22 cellular contexts compared by ENCODE assay signal in the genomic region with DNA sequence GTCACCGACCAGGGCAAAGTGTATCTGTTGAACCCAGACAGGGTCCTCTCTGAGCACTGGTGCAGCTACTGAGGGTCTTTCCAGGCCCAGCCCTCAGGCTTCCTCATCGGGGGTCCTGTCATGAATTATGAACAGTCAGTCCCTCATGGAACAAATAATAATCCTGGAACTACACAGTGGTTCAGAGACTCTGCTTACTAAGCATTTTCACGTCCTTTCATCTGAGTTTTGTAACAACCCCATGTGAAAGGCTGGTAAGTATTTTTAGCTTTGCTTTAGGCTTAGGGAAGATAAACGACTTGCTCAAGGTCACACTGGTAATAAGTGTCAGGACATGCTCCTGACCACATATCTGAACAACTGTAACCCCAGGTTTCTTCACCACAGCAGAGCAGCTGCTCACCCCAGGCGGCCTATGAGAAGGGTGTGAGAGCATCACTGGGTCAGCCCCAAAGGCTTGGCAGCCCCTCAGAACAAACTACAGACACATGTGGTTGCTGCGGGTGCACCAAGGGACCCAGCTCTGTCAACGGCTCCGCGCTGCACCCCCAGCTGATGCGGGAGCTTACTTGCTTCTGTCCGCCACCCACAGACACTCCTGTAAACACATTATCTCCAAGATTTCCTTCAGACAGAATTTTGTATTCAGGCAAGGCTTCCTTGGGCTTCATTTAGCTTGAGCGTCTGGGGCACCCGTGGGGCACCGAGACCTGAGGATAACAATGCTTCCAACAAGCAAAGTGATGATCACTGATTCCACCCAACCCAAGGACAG. TPM values are rescaled to one million over a fixed set of nuclear protein-coding genes. Genes with fewer than 3 reads are reported as not detected.
A peak's percentile ranks its signal among the peaks of the same experiment; 100 is the strongest.
DNase-seq lines count a peak whose midpoint lies in the region; ATAC-seq and TF ChIP-seq lines count a peak whose summit lies in the region.
"Had no signal": no experiment of that assay in that cellular context is flagged by ENCODE, and none has a peak within 500 bp of the region (broad histone marks: within the 10 kb centered on the region; RNA-seq: fewer than 3 reads in every experiment).

No MANE protein-coding gene starts in this region.

- DNase-seq in DND-41 (no peak), IMR-90 (no peak), MV-4-11 (lab: John Stamatoyannopoulos, UW) (peak; percentile 93), SJCRH30 (peak; percentile 84 to 86), AML-193 (lab: John Stamatoyannopoulos, UW) (no peak)
- DNase-seq in activated CD4-positive, alpha-beta T cell treated with anti-CD3 and anti-CD28 coated beads for 48 hours: no peak
- DNase-seq: C1 segment of cervical spinal cord; CD8-positive, alpha-beta memory T cell; DMS53; H9; KG1; NCI-H1105; NCI-H2081; SHP77; T1000 had no signal

- H3K4me2 ChIP-seq in DND-41 (ENCODE audit: insufficient read depth, low read length) (no peak overlapping the region), IMR-90 (ENCODE audit: low read depth, low read length) (no peak overlapping the region)

- H4K8ac ChIP-seq in IMR-90 (ENCODE audit: low read depth in 2 of 2, low read length in 2 of 2): no peak overlapping the region

- H2AK9ac ChIP-seq in IMR-90 (replicated peaks; ENCODE audit: low read depth, low read length, poor library complexity): no peak overlapping the region

- no peak overlapping the region for H3K9ac ChIP-seq in DND-41 (ENCODE audit: low read depth, low read length)
- H3K9ac ChIP-seq in IMR-90 (ENCODE audit: low read depth, low read length): no peak overlapping the region

- no peak overlapping the region for H3K14ac ChIP-seq in IMR-90 (replicated peaks; ENCODE audit: low read depth, low read length)

- no TSS peak for BruUV-seq in IMR-90 (replicated peaks; lab: Mats Ljungman, UMichigan)

- H3K4me1 ChIP-seq in DND-41 (ENCODE audit: insufficient read depth, low read length) (no peaks in the 10 kb centered on the region), IMR-90 (ENCODE audit: control insufficient read depth, insufficient read depth, low read length) (no peaks in the 10 kb centered on the region), SJCRH30 (peaks cover 15% of the 10 kb centered on the region)

- no peak overlapping the region for H2BK15ac ChIP-seq in IMR-90 (ENCODE audit: low read depth, low read length)

- CTCF ChIA-PET in IMR-90 (lab: Yijun Ruan, JAX): no interaction called here

- H3K9me3 ChIP-seq in DND-41 (ENCODE audit: insufficient read depth, low read length, severe bottlenecking) (no peaks in the 10 kb centered on the region), IMR-90 (ENCODE audit: control insufficient read depth, insufficient read depth, low read length) (no peaks in the 10 kb centered on the region), SJCRH30 (replicated peaks) (no peaks in the 10 kb centered on the region)

- no peak overlapping the region for H2BK20ac ChIP-seq in IMR-90 (ENCODE audit: low read depth, low read length)

- no peak overlapping the region for H3K56ac ChIP-seq in IMR-90 (ENCODE audit: extremely low read depth, insufficient read depth, low read length)

- H3K4me3 ChIP-seq in DND-41 (ENCODE audit: low read depth in 1 of 2, low read length in 2 of 2): no peak overlapping the region
- no peak overlapping the region for H3K4me3 ChIP-seq in IMR-90 (ENCODE audit: insufficient read depth, low read depth, low read length)
- H3K4me3 ChIP-seq in SJCRH30: no peak overlapping the region

- H3K27me3 ChIP-seq in DND-41 (ENCODE audit: insufficient read depth, low read length, poor library complexity) (no peaks in the 10 kb centered on the region), IMR-90 (ENCODE audit: control insufficient read depth, insufficient read depth, low read length) (peaks cover 13% of the 10 kb centered on the region), SJCRH30 (peaks cover 10% of the 10 kb centered on the region)

- H2BK120ac ChIP-seq in IMR-90 (ENCODE audit: low read depth, low read length): no peak overlapping the region

- POLR2A ChIA-PET in IMR-90 (lab: Charles Lee; ENCODE audit: unreplicated experiment): no interaction called here

- ATAC-seq in DND-41 (ENCODE audit: insufficient read depth, low read depth): 0 out of 3 replicates have a peak, but pooled peaks have one; percentile 29
- no peak for ATAC-seq in IMR-90 (ENCODE audit: low read depth)
- no peak for ATAC-seq in GM18873 (IDR thresholded peaks at IDR 0.05; ENCODE audit: low FRiP score, unreplicated experiment)
- no peak for ATAC-seq in GM18909 (IDR thresholded peaks at IDR 0.05; ENCODE audit: poor library complexity, unreplicated experiment)

- H3K36me3 ChIP-seq in DND-41 (ENCODE audit: insufficient read depth, low read length): no peaks in the 10 kb centered on the region
- H3K36me3 ChIP-seq in IMR-90 (ENCODE audit: control insufficient read depth, insufficient read depth, low read length): no peaks in the 10 kb centered on the region
- H3K36me3 ChIP-seq in SJCRH30: no peaks in the 10 kb centered on the region

- no peak overlapping the region for H3K18ac ChIP-seq in IMR-90 (ENCODE audit: low read depth, low read length)

- no peak for TF ChIP-seq POLR2A in IMR-90 (IDR thresholded peaks at IDR 0.05; ENCODE audit: low read depth, low read length)

- in situ Hi-C loops in IMR-90 (cut with MboI; ENCODE audit: low sequenced_read_pairs): no loop called here

- intact Hi-C loops in IMR-90 (cut with micrococcal nuclease): no loop called here

- H2AFZ ChIP-seq in DND-41 (ENCODE audit: low read depth, low read length): no peak overlapping the region
- no peak overlapping the region for H2AFZ ChIP-seq in IMR-90 (replicated peaks; ENCODE audit: low read length, poor library complexity)

- H3K27ac ChIP-seq in DND-41 (ENCODE audit: low read length): no peak overlapping the region
- H3K27ac ChIP-seq in IMR-90 (ENCODE audit: insufficient read depth, low read length): no peak overlapping the region
- H3K27ac ChIP-seq in SJCRH30: no peak overlapping the region

- no peak overlapping the region for H3K23ac ChIP-seq in IMR-90 (ENCODE audit: low read depth, low read length)

- TF ChIP-seq RAD21 in IMR-90 (IDR thresholded peaks at IDR 0.05; ENCODE audit: low read length): no peak

- H2BK5ac ChIP-seq in IMR-90 (ENCODE audit: low read depth, low read length, poor library complexity, severe bottlenecking): no peak overlapping the region

- H3K79me1 ChIP-seq in IMR-90 (ENCODE audit: low read depth in 1 of 2, low read length in 2 of 2): no peaks in the 10 kb centered on the region

- no peak overlapping the region for H3K4ac ChIP-seq in IMR-90 (ENCODE audit: low read depth, low read length)

- H2AK5ac ChIP-seq in IMR-90 (ENCODE audit: low read depth, low read length): no peak overlapping the region

- no peak for TF ChIP-seq CTCF in DND-41 (IDR thresholded peaks at IDR 0.05; ENCODE audit: borderline replicate concordance, extremely low read depth, low read length, poor library complexity, severe bottlenecking)
- no peak for TF ChIP-seq CTCF in IMR-90 (conservative IDR thresholded peaks at IDR 0.05; ENCODE audit: low read depth, low read length)

- H4K91ac ChIP-seq in IMR-90 (ENCODE audit: insufficient read depth, low read depth, low read length): no peak overlapping the region

- 70% methylated on average over 2 of the region's 14 CpGs; no CpG with 5 or more reads in 1 of the 2 experiments for WGBS in IMR-90 (ENCODE audit: extremely low coverage in 2 of 2, insufficient read length in 1 of 2), 2 experiments

- no peak overlapping the region for H4K5ac ChIP-seq in IMR-90 (ENCODE audit: low read depth, low read length)

- no peaks in the 10 kb centered on the region for H3K79me2 ChIP-seq in DND-41 (ENCODE audit: insufficient read depth, low read length)

- H4K20me1 ChIP-seq in DND-41 (ENCODE audit: insufficient read depth, low read length): no peaks in the 10 kb centered on the region
- no peaks in the 10 kb centered on the region for H4K20me1 ChIP-seq in IMR-90 (ENCODE audit: insufficient read depth, low read length)

- H3K9me1 ChIP-seq in IMR-90 (ENCODE audit: insufficient read depth, low read length): no peaks in the 10 kb centered on the region

- dilution Hi-C loops in IMR-90 (cut with HindIII; ENCODE audit: low sequenced_read_pairs, unreplicated experiment): no loop called here

TF ChIP-seq in IMR-90, 13 proteins besides CTCF, POLR2A, EP300 and RAD21:
- no peak for TF ChIP-seq NFE2L2 (IDR thresholded peaks at IDR 0.05; ENCODE audit: low read depth, low read length)
- 0 out of 2 replicates have a peak, but pooled peaks have one; percentile 23 for TF ChIP-seq MAFK (IDR thresholded peaks at IDR 0.05; ENCODE audit: low read depth, low read length)

RNA-seq across cellular contexts. Expression of a gene that starts 19.4 kb away (rescaled TPM):
- total RNA-seq in IMR-90 (2012; rRNA removed): not detected in 2 replicates
- not detected in 2 replicates for polyA plus RNA-seq in IMR-90 (2012; rRNA removed)
- polyA plus RNA-seq in IMR-90 (2012; cell fraction: cytosol; rRNA removed): not detected in 2 replicates
- polyA plus RNA-seq in IMR-90 (2012; cell fraction: nucleus; rRNA removed; ENCODE audit: low replicate concordance): not detected in 2 replicates
- total RNA-seq in SJCRH30 (2014; rRNA removed; shearing (Covaris generic)): not detected in 2 replicates
- total RNA-seq: A673; CD8-positive, alpha-beta memory T cell; H9; M059J; NCI-H460; OCI-LY7; T-helper 1 cell treated with Interleukin-12 subunit alpha and Interleukin-12 subunit beta and Interleukin-4 antibody, amounts not matched to agents 30 ng/mL and 1 ng/mL, for 36 hours had no signal
- polyA plus RNA-seq: CD8-positive, alpha-beta memory T cell had no signal

Comparison
In these comparisons a context has a peak if more than half of its experiments do, and no peak if none do; other contexts are left out.
1. DNase-seq: peak in MV-4-11 (single experiment) and SJCRH30 (2 of 2); none in DND-41 (single experiment), IMR-90 (single experiment), activated CD4-positive, alpha-beta T cell treated with anti-CD3 and anti-CD28 coated beads for 48 hours (single experiment) and AML-193 (0 of 2).